In the genomic region with DNA sequence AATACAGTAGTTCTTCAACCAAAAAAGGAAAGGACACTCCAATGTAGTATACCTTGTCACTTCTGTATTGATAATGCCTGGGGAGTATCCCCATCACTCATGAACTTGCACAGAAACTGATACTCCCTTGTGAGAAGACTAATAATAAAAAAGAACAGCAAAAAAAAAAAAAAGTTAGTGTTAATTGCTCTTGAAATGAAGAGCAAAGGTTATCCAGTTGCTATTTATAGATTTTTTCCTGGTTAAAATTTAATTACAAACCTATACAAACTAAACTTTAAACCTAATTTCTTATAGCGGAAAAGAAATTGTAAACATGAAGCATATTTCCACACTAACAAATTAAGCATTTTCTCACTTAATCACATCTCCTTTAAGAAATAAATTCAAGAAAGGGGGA, we compare ENCODE assay signal across 16 cellular contexts.
"Had no signal": no experiment of that assay in that cellular context is flagged by ENCODE, and none has a peak within 500 bp of the region (broad histone marks: within the 10 kb centered on the region; RNA-seq: fewer than 3 reads in every experiment).

No MANE protein-coding gene starts in this region.

- H3K27me3 ChIP-seq: body of pancreas, tibial nerve had no signal

- H3K27ac ChIP-seq: tibial nerve had no signal

- ATAC-seq: body of pancreas had no signal

- H3K4me3 ChIP-seq: body of pancreas, tibial nerve had no signal

- H3K9me3 ChIP-seq: body of pancreas, tibial nerve had no signal

- DNase-seq: activated CD4-positive, alpha-beta T cell treated with anti-CD3 and anti-CD28 coated beads, Interleukin-2, amount 10 ng/mL, durations not matched to agents 24 days and 14 days; activated CD4-positive, CD25-positive, alpha-beta regulatory T cell; activated gamma-delta T cell treated with Interleukin-2 at 50 U/mL for 16 hours; activated naive CD8-positive, alpha-beta T cell treated with anti-CD3 and anti-CD28 coated beads for 36 hours; amygdala; body of pancreas; endodermal cell; hypothalamus; kidney; mesenchymal stem cell; nephron progenitor cell; occipital lobe; right cardiac atrium; stimulated activated CD4-positive, alpha-beta T cell treated with anti-CD3 and anti-CD28 coated beads, Interleukin-12 subunit alpha, Interleukin-12 subunit beta, amount 100 ng/mL, for 4 hours; stimulated activated CD4-positive, alpha-beta T cell treated with anti-CD3 and anti-CD28 coated beads, Interleukin-2, amount 100 ng/mL, for 24 hours had no signal

- H3K36me3 ChIP-seq: tibial nerve had no signal
